8 cellular contexts compared by ENCODE assay signal in the genomic region with DNA sequence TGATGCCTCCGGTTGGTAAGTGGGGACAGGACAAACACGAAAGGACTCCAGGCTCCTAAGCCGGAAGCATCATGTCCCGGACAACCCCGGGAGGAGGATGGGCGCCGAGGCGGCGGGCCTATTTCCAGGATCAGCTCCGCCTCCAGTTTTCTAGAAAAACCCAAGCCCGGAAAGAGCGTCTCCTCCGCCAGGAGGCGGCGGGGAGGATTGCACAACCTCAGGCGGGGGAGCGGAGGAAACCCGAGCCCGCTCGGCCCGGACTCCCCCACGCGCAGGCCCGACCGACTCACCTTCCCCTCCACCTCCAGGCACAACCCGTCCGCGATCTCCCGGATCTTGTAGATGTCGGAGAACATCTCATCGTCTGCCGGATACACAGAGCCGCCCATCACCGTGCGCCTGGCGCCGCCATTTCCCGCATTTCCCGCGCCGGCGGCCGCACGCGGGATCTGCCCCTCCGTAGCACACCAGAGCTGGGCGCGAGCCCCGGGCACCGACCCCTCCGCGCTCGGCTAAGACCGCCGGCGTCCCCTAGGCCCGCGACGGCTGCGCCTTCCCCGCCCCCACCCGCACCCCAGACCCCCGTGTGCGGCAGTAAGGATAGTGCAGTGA. TPM values are rescaled to one million over a fixed set of nuclear protein-coding genes. Genes with fewer than 3 reads are reported as not detected.
DNase-seq lines count a peak whose midpoint lies in the region; ATAC-seq and TF ChIP-seq lines count a peak whose summit lies in the region.

No MANE protein-coding gene starts in this region.

- peaks cover 9% of the 10 kb centered on the region for H4K20me1 ChIP-seq in fibroblast of lung (ENCODE audit: control insufficient read depth, extremely low read depth, insufficient read depth, low read length)

- WGBS in HUES64 = under 1% methylated on average over 64 of the region's 64 CpGs

- H3K9ac ChIP-seq in HUES64 (ENCODE audit: low read depth, low read length) = peak overlapping the region; percentile 99
- peak overlapping the region; percentile 99 for H3K9ac ChIP-seq in fibroblast of lung (ENCODE audit: insufficient read depth, low read length)

- peak overlapping the region; percentile 89 for H3K4me3 ChIP-seq in HUES64 (ENCODE audit: low read length)
- H3K4me3 ChIP-seq in Peyer's patch = peak overlapping the region; percentile 78 to 95 (median 86)
- H3K4me3 ChIP-seq in fibroblast of lung (replicated peaks in 1 of 4; ENCODE audit: control extremely low read depth in 1 of 4, insufficient read depth in 1 of 4, low read depth in 3 of 4, low read length in 4 of 4) = peak overlapping the region; percentile 71 to 94 (median 84)

- H3K4me2 ChIP-seq in fibroblast of lung (ENCODE audit: extremely low read depth, insufficient read depth, low read length) = peak overlapping the region; percentile 90

- H3K27me3 ChIP-seq in HUES64 (ENCODE audit: insufficient read depth, low read length) = no peaks in the 10 kb centered on the region
- H3K27me3 ChIP-seq in Peyer's patch = no peaks in the 10 kb centered on the region
- no peaks in the 10 kb centered on the region for H3K27me3 ChIP-seq in fibroblast of lung (ENCODE audit: control insufficient read depth, insufficient read depth, low read length)

- TF ChIP-seq CTCF in Peyer's patch (IDR thresholded peaks at IDR 0.05) = peak; percentile 22 to 76 (median 68)
- TF ChIP-seq CTCF in fibroblast of lung (conservative IDR thresholded peaks at IDR 0.05 in 1 of 2, IDR thresholded peaks at IDR 0.05 in 1 of 2; ENCODE audit: low read depth in 1 of 2, low read length in 2 of 2) = peak; percentile 37 to 43

- POLR2A ChIA-PET in naive thymus-derived CD8-positive, alpha-beta T cell (lab: Charles Lee) = interaction anchor here (0.6 to 4.5 kb wide), 13 partner anchors 9 to 124 kb away, joined by 3 to 78 read pairs (median 7); partner anchors contain the start of genes COG3 and SLC25A30

- intact Hi-C loops in activated T-helper 2 cell treated with anti-CD3 and anti-CD28 coated beads, Interferon-gamma antibody, Interleukin-2, Interleukin-4, amounts not matched to agents 10 μg/mL and 5 μg/mL and 100 μg/mL, durations not matched to agents 14 hours and 24 hours and 36 hours (cut with micrococcal nuclease) = loop anchor here (1.0 to 5.0 kb wide), 7 partner anchors 27 to 827 kb away; partner anchors contain the start of genes COG3 and GTF2F2

- no peaks in the 10 kb centered on the region for H3K27me3 Mint-ChIP-seq in activated T-helper 2 cell treated with anti-CD3 and anti-CD28 coated beads, Interferon-gamma antibody, Interleukin-2, Interleukin-4, amounts not matched to agents 10 μg/mL and 5 μg/mL and 100 μg/mL, durations not matched to agents 14 hours and 24 hours and 36 hours (ENCODE audit: low read depth)
- H3K27me3 Mint-ChIP-seq in naive thymus-derived CD8-positive, alpha-beta T cell = peaks cover 0 to 4% (median 0%) of the 10 kb centered on the region in 5 donors
- no peaks in the 10 kb centered on the region for H3K27me3 Mint-ChIP-seq in stimulated activated memory B cell treated with anti-CD40 and anti-IgM and Interleukin-4, amounts not matched to agents 10 μg/mL and 1 μg/mL and 100 μg/mL, for 72 hours

- peak overlapping the region; percentile 99 for H3K27ac Mint-ChIP-seq in activated T-helper 2 cell treated with anti-CD3 and anti-CD28 coated beads, Interferon-gamma antibody, Interleukin-2, Interleukin-4, amounts not matched to agents 10 μg/mL and 5 μg/mL and 100 μg/mL, durations not matched to agents 14 hours and 24 hours and 36 hours
- H3K27ac Mint-ChIP-seq in naive thymus-derived CD8-positive, alpha-beta T cell = peak overlapping the region; percentile 96 to 100 (median 100)
- peak overlapping the region; percentile 90 for H3K27ac Mint-ChIP-seq in stimulated activated memory B cell treated with anti-CD40 and anti-IgM and Interleukin-4, amounts not matched to agents 10 μg/mL and 1 μg/mL and 100 μg/mL, for 72 hours

- peaks cover 74% of the 10 kb centered on the region for H3K36me3 Mint-ChIP-seq in activated T-helper 2 cell treated with anti-CD3 and anti-CD28 coated beads, Interferon-gamma antibody, Interleukin-2, Interleukin-4, amounts not matched to agents 10 μg/mL and 5 μg/mL and 100 μg/mL, durations not matched to agents 14 hours and 24 hours and 36 hours (ENCODE audit: low read depth)
- H3K36me3 Mint-ChIP-seq in naive thymus-derived CD8-positive, alpha-beta T cell = peaks cover 17 to 69% (median 38%) of the 10 kb centered on the region in 3 donors
- H3K36me3 Mint-ChIP-seq in stimulated activated memory B cell treated with anti-CD40 and anti-IgM and Interleukin-4, amounts not matched to agents 10 μg/mL and 1 μg/mL and 100 μg/mL, for 72 hours = peaks cover 48% of the 10 kb centered on the region

- peak overlapping the region; percentile 100 for H3K27ac ChIP-seq in HUES64 (ENCODE audit: low read depth, low read length)
- H3K27ac ChIP-seq in Peyer's patch = peak overlapping the region; percentile 99 to 100 (median 100)
- peak overlapping the region; percentile 98 for H3K27ac ChIP-seq in fibroblast of lung (ENCODE audit: insufficient read depth, low read length)

- peak overlapping the region; percentile 99 for H3K4me3 Mint-ChIP-seq in activated T-helper 2 cell treated with anti-CD3 and anti-CD28 coated beads, Interferon-gamma antibody, Interleukin-2, Interleukin-4, amounts not matched to agents 10 μg/mL and 5 μg/mL and 100 μg/mL, durations not matched to agents 14 hours and 24 hours and 36 hours (ENCODE audit: low read depth)
- peak overlapping the region; percentile 95 to 100 (median 97) for H3K4me3 Mint-ChIP-seq in naive thymus-derived CD8-positive, alpha-beta T cell
- H3K4me3 Mint-ChIP-seq in stimulated activated memory B cell treated with anti-CD40 and anti-IgM and Interleukin-4, amounts not matched to agents 10 μg/mL and 1 μg/mL and 100 μg/mL, for 72 hours = peak overlapping the region; percentile 89

- peaks cover 60% of the 10 kb centered on the region for H3K79me2 ChIP-seq in fibroblast of lung (ENCODE audit: control insufficient read depth, insufficient read depth, low read length)

- H3K4me1 Mint-ChIP-seq in activated T-helper 2 cell treated with anti-CD3 and anti-CD28 coated beads, Interferon-gamma antibody, Interleukin-2, Interleukin-4, amounts not matched to agents 10 μg/mL and 5 μg/mL and 100 μg/mL, durations not matched to agents 14 hours and 24 hours and 36 hours (ENCODE audit: low read depth) = peaks cover 47% of the 10 kb centered on the region
- peaks cover 31 to 72% (median 62%) of the 10 kb centered on the region in 4 donors for H3K4me1 Mint-ChIP-seq in naive thymus-derived CD8-positive, alpha-beta T cell
- peaks cover 56% of the 10 kb centered on the region for H3K4me1 Mint-ChIP-seq in stimulated activated memory B cell treated with anti-CD40 and anti-IgM and Interleukin-4, amounts not matched to agents 10 μg/mL and 1 μg/mL and 100 μg/mL, for 72 hours

- TF ChIP-seq POLR2A in Peyer's patch (IDR thresholded peaks at IDR 0.05) = peak in 1 of 2 donors; percentile 66

- no peak overlapping the region for H2AFZ ChIP-seq in fibroblast of lung (ENCODE audit: low read length)

- no peaks in the 10 kb centered on the region for H3K9me3 Mint-ChIP-seq in activated T-helper 2 cell treated with anti-CD3 and anti-CD28 coated beads, Interferon-gamma antibody, Interleukin-2, Interleukin-4, amounts not matched to agents 10 μg/mL and 5 μg/mL and 100 μg/mL, durations not matched to agents 14 hours and 24 hours and 36 hours
- no peaks in the 10 kb centered on the region for H3K9me3 Mint-ChIP-seq in naive thymus-derived CD8-positive, alpha-beta T cell
- no peaks in the 10 kb centered on the region for H3K9me3 Mint-ChIP-seq in stimulated activated memory B cell treated with anti-CD40 and anti-IgM and Interleukin-4, amounts not matched to agents 10 μg/mL and 1 μg/mL and 100 μg/mL, for 72 hours

- ATAC-seq in GM21423 (IDR thresholded peaks at IDR 0.05; ENCODE audit: unreplicated experiment) = peak; percentile 36
- peak; percentile 50 to 55 for ATAC-seq in naive thymus-derived CD8-positive, alpha-beta T cell
- peak; percentile 70 for ATAC-seq in stimulated activated memory B cell treated with anti-CD40 and anti-IgM and Interleukin-4, amounts not matched to agents 10 μg/mL and 1 μg/mL and 100 μg/mL, for 72 hours

- H3K9me3 ChIP-seq in HUES64 (ENCODE audit: insufficient read depth, low read depth, low read length) (no peaks in the 10 kb centered on the region), Peyer's patch (no peaks in the 10 kb centered on the region), fibroblast of lung (ENCODE audit: control insufficient read depth, insufficient read depth, low read depth, low read length) (no peaks in the 10 kb centered on the region)

- peaks cover 55% of the 10 kb centered on the region for H3K36me3 ChIP-seq in HUES64 (ENCODE audit: insufficient read depth, low read length)
- H3K36me3 ChIP-seq in Peyer's patch = peaks cover 0 to 59% (median 0%) of the 10 kb centered on the region in 3 donors
- peaks cover 29% of the 10 kb centered on the region for H3K36me3 ChIP-seq in fibroblast of lung (ENCODE audit: control insufficient read depth, insufficient read depth, low read length)

- H3K4me1 ChIP-seq in HUES64 (ENCODE audit: insufficient read depth, low read length) (peaks cover 14% of the 10 kb centered on the region), Peyer's patch (peaks cover 3 to 49% (median 8%) of the 10 kb centered on the region in 4 donors), fibroblast of lung (ENCODE audit: control insufficient read depth, extremely low read depth, insufficient read depth, low read length) (peaks cover 5% of the 10 kb centered on the region)

- DNase-seq in DMS 273 treated with DMSO at 0.1 percent for 48 hours (lab: John Stamatoyannopoulos, UW) (peak; percentile 5), Peyer's patch (peak; percentile 72 to 92 (median 91)), fibroblast of lung (ENCODE audit: low read depth in 2 of 2) (peak; percentile 88 to 94)
- DNase-seq in activated T-helper 2 cell treated with anti-CD3 and anti-CD28 coated beads, Interferon-gamma antibody, Interleukin-2, Interleukin-4, amounts not matched to agents 10 μg/mL and 5 μg/mL and 100 μg/mL, durations not matched to agents 14 hours and 24 hours and 36 hours (ENCODE audit: low spot score) = peak; percentile 76
- peak; percentile 68 to 89 (median 78) for DNase-seq in naive thymus-derived CD8-positive, alpha-beta T cell

RNA-seq across cellular contexts. Expression of gene TPT1, which starts 0.5 kb away (rescaled TPM):
- polyA plus RNA-seq in HUES64 (2013, experiment 1 of 2) = 1,723 TPM
- polyA plus RNA-seq in HUES64 (2013, experiment 2 of 2) = 1,939 TPM
- total RNA-seq in Peyer's patch = 1,000 to 10,000 TPM; 1,719 to 2,278 (median 1,854) TPM
- total RNA-seq in activated T-helper 2 cell treated with anti-CD3 and anti-CD28 coated beads, Interferon-gamma antibody, Interleukin-2, Interleukin-4, amounts not matched to agents 10 μg/mL and 5 μg/mL and 100 μg/mL, durations not matched to agents 14 hours and 24 hours and 36 hours = 2,606 and 2,653 TPM in 2 replicates
- 2,237 and 3,546 TPM in 2 replicates for total RNA-seq in fibroblast of lung
- 4,519 and 5,502 TPM in 2 replicates for polyA plus RNA-seq in fibroblast of lung
- 4,029 and 5,282 TPM in 2 replicates for polyA plus RNA-seq in fibroblast of lung (2012)
- 367 and 621 TPM in 2 replicates for polyA minus RNA-seq in fibroblast of lung (ENCODE audit: low replicate concordance)
- over 10,000 TPM; 10,139 to 10,909 TPM for total RNA-seq in naive thymus-derived CD8-positive, alpha-beta T cell
- 1,000 to 10,000 TPM; 3,681 to 4,532 (median 4,400) TPM for polyA plus RNA-seq in naive thymus-derived CD8-positive, alpha-beta T cell

Comparison
In these comparisons a context has a peak if more than half of its experiments do, and no peak if none do; other contexts are left out.
1. Peak in every context shown above with its lines: DNase-seq, ATAC-seq, H3K4me3 ChIP-seq and H3K27ac ChIP-seq.
2. DNase-seq: peak in every context shown above with its lines; median percentile 91 in Peyer's patch; 91 in fibroblast of lung; 78 in naive thymus-derived CD8-positive, alpha-beta T cell; 76 in activated T-helper 2 cell treated with anti-CD3 and anti-CD28 coated beads, Interferon-gamma antibody, Interleukin-2, Interleukin-4, amounts not matched to agents 10 μg/mL and 5 μg/mL and 100 μg/mL, durations not matched to agents 14 hours and 24 hours and 36 hours; 5 in DMS 273 treated with DMSO at 0.1 percent for 48 hours.